ENCODE assay signal across 21 cellular contexts in the genomic region with DNA sequence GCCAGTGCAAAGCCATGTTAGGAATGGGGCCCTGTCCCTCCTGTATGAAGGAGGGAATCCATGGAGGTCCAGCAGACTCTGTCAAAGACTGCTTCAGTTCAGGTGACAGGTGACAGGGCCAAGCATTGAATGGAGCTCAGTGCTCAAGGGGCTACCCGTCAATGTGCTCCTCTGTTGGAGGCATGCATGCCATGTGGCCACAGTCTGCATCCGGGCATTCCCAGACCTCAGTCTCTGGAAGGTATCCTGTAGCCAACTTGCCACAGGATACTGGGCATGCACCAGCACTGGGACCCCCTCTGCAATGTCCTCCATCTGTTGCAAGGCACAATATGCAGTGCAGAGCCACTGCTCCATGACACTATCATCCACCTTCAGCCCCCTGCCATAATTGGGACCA.
DNase-seq lines count a peak whose midpoint lies in the region; ATAC-seq, FAIRE-seq and TF ChIP-seq lines count a peak whose summit lies in the region.
"Had no signal": no experiment of that assay in that cellular context is flagged by ENCODE, and none has a peak within 500 bp of the region (broad histone marks: within the 10 kb centered on the region; RNA-seq: fewer than 3 reads in every experiment).

No MANE protein-coding gene starts in this region.

- H3K9me3 ChIP-seq in H1 (ENCODE audit: insufficient read depth in 2 of 2, low read depth in 1 of 2, low read length in 1 of 2) (no peaks in the 10 kb centered on the region; a peak in 1 of 4 replicates), neuronal stem cell (replicated peaks in 1 of 2; ENCODE audit: control insufficient read depth in 2 of 2, insufficient read depth in 1 of 2, low read depth in 1 of 2, low read length in 2 of 2) (peaks cover 0 to 1% of the 10 kb centered on the region in 2 donors)
- H3K9me3 ChIP-seq: A549, Caco-2 had no signal

- H3K14ac ChIP-seq in H1 (ENCODE audit: insufficient read length): no peak overlapping the region
- no peak overlapping the region for H3K14ac ChIP-seq in neuronal stem cell (ENCODE audit: low read length)

- H3K23me2 ChIP-seq in H1 (ENCODE audit: low read depth, low read length): no peaks in the 10 kb centered on the region

- FAIRE-seq in bronchial epithelial cell (lab: Jason Lieb, UNC) (peak; percentile 90), H1 (lab: Jason Lieb, UNC) (no peak)
- FAIRE-seq: A549, D721Med, G401.6, GM12891, GM19239 had no signal

- H3K36me3 ChIP-seq in bronchial epithelial cell (ENCODE audit: control insufficient read depth, insufficient read depth, low read length) (no peaks in the 10 kb centered on the region), H1 (ENCODE audit: control insufficient read depth in 2 of 4, insufficient read depth in 4 of 4, low read length in 3 of 4) (no peaks in the 10 kb centered on the region), neuronal stem cell (replicated peaks in 1 of 2; ENCODE audit: control insufficient read depth in 2 of 2, insufficient read depth in 2 of 2, low read length in 2 of 2) (no peaks in the 10 kb centered on the region)
- H3K36me3 ChIP-seq: BLaER1 treated with 17β-estradiol and CSF1 and Interleukin-3, amounts not matched to agents 10 nM and 100 nM had no signal

- no peak overlapping the region for H2BK12ac ChIP-seq in H1 (ENCODE audit: low read depth, low read length)
- no peak overlapping the region for H2BK12ac ChIP-seq in neuronal stem cell (ENCODE audit: low read length)

- H3K23ac ChIP-seq in H1 (ENCODE audit: insufficient read length) (no peak overlapping the region), neuronal stem cell (ENCODE audit: low read depth, low read length, poor library complexity) (no peak overlapping the region)

- H3K4me1 ChIP-seq in H1 (replicated peaks in 1 of 4; ENCODE audit: control insufficient read depth in 3 of 4, insufficient read depth in 4 of 4, low read length in 3 of 4): no peaks in the 10 kb centered on the region
- no peaks in the 10 kb centered on the region for H3K4me1 ChIP-seq in neuronal stem cell (ENCODE audit: control insufficient read depth in 2 of 2, insufficient read depth in 1 of 2, low read depth in 1 of 2, low read length in 2 of 2)
- H3K4me1 ChIP-seq: A549; BLaER1 treated with 17β-estradiol and CSF1 and Interleukin-3, amounts not matched to agents 10 nM and 100 nM; Caco-2 had no signal

- H4K8ac ChIP-seq in H1 (ENCODE audit: extremely low read depth, insufficient read depth, low read length) (no peak overlapping the region), neuronal stem cell (ENCODE audit: low read depth, low read length) (no peak overlapping the region)

- no peak overlapping the region for H3K4me2 ChIP-seq in H1 (ENCODE audit: insufficient read depth in 1 of 2, low read depth in 2 of 2, low read length in 2 of 2)
- H3K4me2 ChIP-seq in neuronal stem cell (ENCODE audit: insufficient read depth, low read length, poor library complexity, severe bottlenecking): no peak overlapping the region
- H3K4me2 ChIP-seq: A549; BLaER1 treated with 17β-estradiol and CSF1 and Interleukin-3, amounts not matched to agents 10 nM and 100 nM had no signal

- no peak overlapping the region for H3K56ac ChIP-seq in H1 (replicated peaks; ENCODE audit: insufficient read length, low read depth, low read length)

- DNase-seq in bronchial epithelial cell (ENCODE audit: low read depth): no peak
- no peak for DNase-seq in H1 (ENCODE audit: low read depth in 1 of 2, low spot score in 2 of 2)
- no peak for DNase-seq in neuronal stem cell (ENCODE audit: low spot score)
- DNase-seq in stimulated activated CD4-positive, alpha-beta T cell treated with anti-CD3 and anti-CD28 coated beads, Interleukin-1b, Interleukin-23, amount 100 ng/mL, for 48 hours: no peak
- DNase-seq: AML-193; Caco-2; Calu3; CD4-positive, alpha-beta T cell; CD8-positive, alpha-beta T cell; DMS79 treated with DMSO at 0.1 percent for 48 hours; GF-D8 had no signal

- POLR2A ChIA-PET in H1 (lab: Charles Lee; ENCODE audit: partially characterized antibody): no interaction called here

- H3K79me1 ChIP-seq in H1 (ENCODE audit: low read depth, low read length): no peaks in the 10 kb centered on the region
- no peaks in the 10 kb centered on the region for H3K79me1 ChIP-seq in neuronal stem cell (ENCODE audit: low read depth, low read length)

- TF ChIP-seq RAD21 in H1 (IDR thresholded peaks at IDR 0.05 in 1 of 2, conservative IDR thresholded peaks at IDR 0.05 in 1 of 2; ENCODE audit: low read depth in 2 of 2, low read length in 2 of 2): no peak

- no peak overlapping the region for H2BK20ac ChIP-seq in H1 (ENCODE audit: low read length)

- H2AFZ ChIP-seq in H1 (ENCODE audit: low read length): no peak overlapping the region
- no peak overlapping the region for H2AFZ ChIP-seq in neuronal stem cell (ENCODE audit: low read length)

- H4K5ac ChIP-seq in H1 (ENCODE audit: insufficient read length, low read depth, low read length): no peak overlapping the region

- H3K27ac ChIP-seq in H1 (ENCODE audit: low read depth, low read length) (no peak overlapping the region), neuronal stem cell (replicated peaks; ENCODE audit: low read length) (no peak overlapping the region)
- H3K27ac ChIP-seq: 22Rv1; A549; BLaER1 treated with 17β-estradiol and CSF1 and Interleukin-3, amounts not matched to agents 10 nM and 100 nM; C4-2B had no signal

- TF ChIP-seq EP300 in H1 (IDR thresholded peaks at IDR 0.05; ENCODE audit: borderline replicate concordance in 1 of 2, low read depth in 2 of 2, low read length in 2 of 2): no peak

- H4K20me1 ChIP-seq in H1 (replicated peaks in 1 of 2; ENCODE audit: control insufficient read depth in 1 of 2, insufficient read depth in 2 of 2, low read length in 2 of 2): no peaks in the 10 kb centered on the region
- H4K20me1 ChIP-seq: BLaER1 treated with 17β-estradiol and CSF1 and Interleukin-3, amounts not matched to agents 10 nM and 100 nM had no signal

- TF ChIP-seq POLR2A in H1 (IDR thresholded peaks at IDR 0.05; ENCODE audit: control extremely low read depth in 1 of 2, low read depth in 2 of 2, low read length in 2 of 2): no peak

- H2AK5ac ChIP-seq in H1 (ENCODE audit: low read depth, low read length): no peak overlapping the region
- no peak overlapping the region for H2AK5ac ChIP-seq in neuronal stem cell (ENCODE audit: low read depth, low read length)

- H3K79me2 ChIP-seq in H1 (ENCODE audit: control insufficient read depth in 1 of 2, insufficient read depth in 2 of 2, low read length in 2 of 2): no peaks in the 10 kb centered on the region

- CTCF ChIA-PET in H1 (lab: Charles Lee; ENCODE audit: partially characterized antibody): no interaction called here

- TF ChIP-seq CTCF in bronchial epithelial cell (IDR thresholded peaks at IDR 0.05; ENCODE audit: insufficient read depth, low read length, severe bottlenecking) (no peak), H1 (IDR thresholded peaks at IDR 0.05; ENCODE audit: control extremely low read depth in 1 of 3, insufficient read depth in 1 of 3, low read depth in 1 of 3, low read length in 3 of 3) (no peak)

- whole genome bisulfite sequencing in H1 (ENCODE audit: extremely low coverage in 1 of 2, insufficient coverage in 1 of 2, insufficient read length in 1 of 2, insufficient replicate concordance in 2 of 2, low coverage in 1 of 2, low lambda C conversion rate in 2 of 2, missing lambda C conversion rate in 1 of 2), 2 experiments: 86% methylated on average over 2 of the region's 2 CpGs; no CpG with 5 or more reads in 1 of the 2 experiments
- WGBS in neuronal stem cell (ENCODE audit: extremely low coverage in 2 of 2, insufficient read length in 2 of 2, insufficient replicate concordance in 1 of 2), 2 donors: no CpG with 5 or more reads among the region's 2 CpGs

- H2BK120ac ChIP-seq in H1 (replicated peaks; ENCODE audit: low read depth, low read length): no peak overlapping the region
- H2BK120ac ChIP-seq in neuronal stem cell (ENCODE audit: low read depth, low read length): no peak overlapping the region

- H2BK15ac ChIP-seq in H1 (ENCODE audit: low read length): no peak overlapping the region
- H2BK15ac ChIP-seq in neuronal stem cell (ENCODE audit: low read length): no peak overlapping the region

- H3K4me3 ChIP-seq in bronchial epithelial cell (ENCODE audit: low read depth, low read length): no peak overlapping the region
- no peak overlapping the region for H3K4me3 ChIP-seq in H1 (ENCODE audit: extremely low read depth in 1 of 4, insufficient read depth in 2 of 4, low read depth in 3 of 4, low read length in 4 of 4)
- no peak overlapping the region for H3K4me3 ChIP-seq in neuronal stem cell (ENCODE audit: low read length in 2 of 2)
- H3K4me3 ChIP-seq: A549; BLaER1 treated with 17β-estradiol and CSF1 and Interleukin-3, amounts not matched to agents 10 nM and 100 nM had no signal

- no peak for ATAC-seq in HG03378 (IDR thresholded peaks at IDR 0.05; ENCODE audit: unreplicated experiment)
- no peak for ATAC-seq in GM21423 (IDR thresholded peaks at IDR 0.05; ENCODE audit: unreplicated experiment)
- ATAC-seq: A549; CD8-positive, alpha-beta T cell had no signal

- 0 out of 2 replicates have a peak overlapping the region, but pooled peaks have one; percentile 68 for H2BK5ac ChIP-seq in H1 (ENCODE audit: low read depth, low read length)
- no peak overlapping the region for H2BK5ac ChIP-seq in neuronal stem cell (ENCODE audit: low read length)

- H3K4ac ChIP-seq in H1 (replicated peaks; ENCODE audit: insufficient read length, low read depth, low read length) (no peak overlapping the region), neuronal stem cell (ENCODE audit: low read length) (no peak overlapping the region)

- H3K18ac ChIP-seq in H1 (ENCODE audit: extremely low read depth, low read length): no peak overlapping the region
- no peak overlapping the region for H3K18ac ChIP-seq in neuronal stem cell (ENCODE audit: low read length)

- no peak overlapping the region for H3K9ac ChIP-seq in H1 (replicated peaks in 1 of 4; ENCODE audit: extremely low read depth in 1 of 4, low read depth in 3 of 4, low read length in 3 of 4)
- peak overlapping the region; percentile 25 for H3K9ac ChIP-seq in neuronal stem cell (ENCODE audit: low read depth, low read length, poor library complexity)
- H3K9ac ChIP-seq: BLaER1 treated with 17β-estradiol and CSF1 and Interleukin-3, amounts not matched to agents 10 nM and 100 nM had no signal

- no peak overlapping the region for H4K91ac ChIP-seq in H1 (replicated peaks; ENCODE audit: insufficient read length, low read length)
- no peak overlapping the region for H4K91ac ChIP-seq in neuronal stem cell (ENCODE audit: low read depth, low read length, poor library complexity)

- peaks cover 2% of the 10 kb centered on the region for H3K27me3 ChIP-seq in bronchial epithelial cell (ENCODE audit: control insufficient read depth, insufficient read depth, low read length)
- H3K27me3 ChIP-seq in H1 (replicated peaks in 1 of 4; ENCODE audit: control insufficient read depth in 3 of 4, extremely low read depth in 1 of 4, insufficient read depth in 3 of 4, low read length in 3 of 4): peaks cover 0 to 2% (median 0%) of the 10 kb centered on the region in 4 experiments; a peak in 1 of 7 replicates
- no peaks in the 10 kb centered on the region for H3K27me3 ChIP-seq in neuronal stem cell (ENCODE audit: control insufficient read depth in 3 of 3, insufficient read depth in 3 of 3, low read depth in 1 of 3, low read length in 3 of 3)
- H3K27me3 ChIP-seq: BLaER1 treated with 17β-estradiol and CSF1 and Interleukin-3, amounts not matched to agents 10 nM and 100 nM had no signal

TF ChIP-seq in H1, 55 proteins besides CTCF, POLR2A, EP300 and RAD21 (continues in another document):
- TF ChIP-seq KDM1A (IDR thresholded peaks at IDR 0.05; ENCODE audit: borderline replicate concordance, low read length): no peak
